ENCODE assay signal across 17 cellular contexts in the genomic region with DNA sequence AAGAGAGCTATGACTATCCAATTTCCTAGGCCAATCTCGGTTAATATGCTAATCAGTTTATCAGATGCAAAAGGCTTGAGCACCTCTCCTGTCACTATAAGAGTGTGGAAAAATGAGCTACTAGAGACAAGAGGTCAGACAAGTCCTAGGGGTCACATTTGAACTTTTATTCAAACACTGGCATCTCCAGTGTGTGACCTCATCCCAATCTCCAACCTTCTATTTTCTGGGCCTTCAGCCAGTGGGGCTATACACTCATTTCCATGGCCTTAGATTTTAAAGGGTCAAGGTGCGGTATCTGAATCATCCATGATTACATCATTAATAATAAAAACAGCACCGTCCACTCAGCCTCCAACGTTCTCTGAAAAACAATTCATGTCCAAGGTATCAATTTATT.
DNase-seq lines count a peak whose midpoint lies in the region; ATAC-seq and TF ChIP-seq lines count a peak whose summit lies in the region.
"Had no signal": no experiment of that assay in that cellular context is flagged by ENCODE, and none has a peak within 500 bp of the region (broad histone marks: within the 10 kb centered on the region; RNA-seq: fewer than 3 reads in every experiment).

No MANE protein-coding gene starts in this region.

- no peak overlapping the region for H3K27ac Mint-ChIP-seq in immature natural killer cell
- H3K27ac Mint-ChIP-seq: activated T-helper 1 cell treated with anti-CD3 and anti-CD28 coated beads, Interleukin-12 subunit alpha, Interleukin-12 subunit beta, Interleukin-2, Interleukin-4 antibody, amounts not matched to agents 30 ng/mL and 10 ng/mL and 1 ng/mL, durations not matched to agents 14 hours and 24 hours and 36 hours; CD4-positive, alpha-beta memory T cell had no signal

- CTCF ChIA-PET in PC-9 (lab: Charles Lee), result no interaction called here

- peak; percentile 48 for ATAC-seq in omental fat pad (ENCODE audit: low FRiP score)

- H4K20me1 ChIP-seq in PC-9 (ENCODE audit: insufficient read depth), result no peaks in the 10 kb centered on the region

- H3K79me2 ChIP-seq in PC-9 (ENCODE audit: low read depth), result no peaks in the 10 kb centered on the region

- H3K27ac ChIP-seq in PC-9, result peak overlapping the region; percentile 46; the same call in 1 of the 2 replicates
- H3K27ac ChIP-seq: SK-N-MC, tibial nerve had no signal

- no peak overlapping the region for H2AFZ ChIP-seq in PC-9

- no TSS peak for BruUV-seq in PC-9 (replicated peaks; lab: Mats Ljungman, UMichigan)

- peak overlapping the region; percentile 39; the same call in 1 of the 2 replicates for H3K4me2 ChIP-seq in PC-9

- H3K36me3 Mint-ChIP-seq in immature natural killer cell, result peaks cover 21 to 49% (median 43%) of the 10 kb centered on the region in 3 donors

- no peaks in the 10 kb centered on the region for H3K9me3 ChIP-seq in PC-9 (ENCODE audit: insufficient read depth, low read depth)
- H3K9me3 ChIP-seq: tibial nerve had no signal

- no peaks in the 10 kb centered on the region for H3K27me3 ChIP-seq in PC-9 (ENCODE audit: insufficient read depth, low read depth)
- H3K27me3 ChIP-seq: tibial nerve had no signal

- no peaks in the 10 kb centered on the region for H3K36me3 ChIP-seq in PC-9 (ENCODE audit: low read depth)

- peaks cover 0 to 2% (median 0%) of the 10 kb centered on the region in 6 donors for H3K9me3 Mint-ChIP-seq in immature natural killer cell
- H3K9me3 Mint-ChIP-seq: activated T-helper 1 cell treated with anti-CD3 and anti-CD28 coated beads, Interleukin-12 subunit alpha, Interleukin-12 subunit beta, Interleukin-2, Interleukin-4 antibody, amounts not matched to agents 30 ng/mL and 10 ng/mL and 1 ng/mL, durations not matched to agents 14 hours and 24 hours and 36 hours had no signal

- no peak overlapping the region for H3K4me3 ChIP-seq in PC-9
- H3K4me3 ChIP-seq in epithelial cell of proximal tubule (ENCODE audit: low read depth, low read length), result no peak overlapping the region
- H3K4me3 ChIP-seq: SK-N-MC, tibial nerve had no signal

- no peaks in the 10 kb centered on the region for H3K9me2 ChIP-seq in PC-9 (ENCODE audit: insufficient read depth)

- DNase-seq in Daoy (ENCODE audit: low read depth) (peak; percentile 53), PC-9 (peak; percentile 26 to 82), epithelial cell of proximal tubule (ENCODE audit: low read depth) (peak; percentile 30), omental fat pad (ENCODE audit: low spot score) (no peak), HUDEP-2 (lab: John Stamatoyannopoulos, UW; ENCODE audit: unreplicated experiment in 76 of 76) (no peak), NCI-H1694 treated with DMSO at 0.1 percent for 48 hours (lab: John Stamatoyannopoulos, UW) (no peak), immature natural killer cell (no peak), T-helper 2 cell (no peak)
- DNase-seq: activated CD4-positive, alpha-beta T cell treated with anti-CD3 and anti-CD28 coated beads for 4 hours; CD4-positive, alpha-beta memory T cell; cerebellar nuclear complex; midbrain; MM.1S; right cardiac atrium had no signal

- POLR2A ChIA-PET in PC-9 (lab: Charles Lee; ENCODE audit: unreplicated experiment), result interaction anchor here (0.5 kb wide), 1 partner anchor 13 kb away, joined by 4 read pairs; no protein-coding TSS in a partner anchor

- H3K4me1 Mint-ChIP-seq in immature natural killer cell, result no peaks in the 10 kb centered on the region

- intact Hi-C loops in PC-9 (cut with micrococcal nuclease; ENCODE audit: unreplicated experiment), result no loop called here

- H3K4me1 ChIP-seq in PC-9 (replicated peaks; ENCODE audit: insufficient read depth), result peaks cover 20% of the 10 kb centered on the region
- H3K4me1 ChIP-seq: tibial nerve had no signal

- TF ChIP-seq CTCF in PC-9 (conservative IDR thresholded peaks at IDR 0.05) (no peak), epithelial cell of proximal tubule (conservative IDR thresholded peaks at IDR 0.05; ENCODE audit: low read depth, low read length) (no peak), omental fat pad (IDR thresholded peaks at IDR 0.05) (no peak)

- no peaks in the 10 kb centered on the region for H3K27me3 Mint-ChIP-seq in immature natural killer cell (ENCODE audit: low read depth in 3 of 3)
- H3K27me3 Mint-ChIP-seq: CD4-positive, alpha-beta memory T cell had no signal

- no peak overlapping the region for H3K4me3 Mint-ChIP-seq in immature natural killer cell
- H3K4me3 Mint-ChIP-seq: activated T-helper 1 cell treated with anti-CD3 and anti-CD28 coated beads, Interleukin-12 subunit alpha, Interleukin-12 subunit beta, Interleukin-2, Interleukin-4 antibody, amounts not matched to agents 30 ng/mL and 10 ng/mL and 1 ng/mL, durations not matched to agents 14 hours and 24 hours and 36 hours; CD4-positive, alpha-beta memory T cell had no signal

- peaks cover 8% of the 10 kb centered on the region; the same call in 1 of the 2 replicates for H3F3A ChIP-seq in PC-9 (ENCODE audit: insufficient read depth, low read depth)

Comparison
In these comparisons a context has a peak if more than half of its experiments do, and no peak if none do; other contexts are left out.
1. DNase-seq: peak in Daoy (single experiment), PC-9 (2 of 2) and epithelial cell of proximal tubule (single experiment); none in omental fat pad (single experiment), HUDEP-2 (0 of 76), NCI-H1694 treated with DMSO at 0.1 percent for 48 hours (single experiment), immature natural killer cell (0 of 3) and T-helper 2 cell (0 of 5).